ENCODE assay signal across 2 cellular contexts in genomic region chr14:94441130-94441529, GRCh38.
TF ChIP-seq lines count a peak whose summit lies in the region.

No MANE protein-coding gene starts in this region.

TF ChIP-seq in IMR-90, 13 proteins besides CTCF, POLR2A, EP300 and RAD21:
- TF ChIP-seq RCOR1 (IDR thresholded peaks at IDR 0.05; ENCODE audit: insufficient replicate concordance, low read length) (no peak), FOS (IDR thresholded peaks at IDR 0.05; ENCODE audit: low read depth, low read length) (no peak), NFE2L2 (IDR thresholded peaks at IDR 0.05; ENCODE audit: low read depth, low read length) (no peak), MAZ (IDR thresholded peaks at IDR 0.05; ENCODE audit: borderline replicate concordance, low read depth, low read length) (no peak), SMC3 (IDR thresholded peaks at IDR 0.05; ENCODE audit: low read depth, low read length) (no peak), CEBPB (IDR thresholded peaks at IDR 0.05; ENCODE audit: low read depth, low read length) (no peak), CHD1 (IDR thresholded peaks at IDR 0.05; ENCODE audit: low read depth, low read length) (no peak), BHLHE40 (IDR thresholded peaks at IDR 0.05; ENCODE audit: low read depth, low read length) (no peak), MXI1 (IDR thresholded peaks at IDR 0.05; ENCODE audit: borderline replicate concordance, low read depth, low read length) (no peak), RFX5 (IDR thresholded peaks at IDR 0.05; ENCODE audit: low read depth, low read length) (no peak), ELK1 (IDR thresholded peaks at IDR 0.05; ENCODE audit: borderline replicate concordance, low read depth, low read length) (no peak)

TF ChIP-seq in HepG2, 621 proteins besides CTCF, POLR2A, EP300 and RAD21:
- TF ChIP-seq KDM2A (CRISPR knock-in tag; IDR thresholded peaks at IDR 0.05; ENCODE audit: borderline replicate concordance, low read depth) (0 out of 2 replicates have a peak, but pooled peaks have one; percentile 22), ZNF790 (CRISPR knock-in tag; IDR thresholded peaks at IDR 0.05; ENCODE audit: borderline replicate concordance) (no peak), ZNF10 (CRISPR knock-in tag; IDR thresholded peaks at IDR 0.05; ENCODE audit: borderline replicate concordance, low read depth) (no peak), ZNF687 (CRISPR knock-in tag; IDR thresholded peaks at IDR 0.05) (peak; percentile 45; the same call in 1 of the 2 replicates), ZNF552 (CRISPR knock-in tag; IDR thresholded peaks at IDR 0.05; ENCODE audit: borderline replicate concordance) (no peak), FUBP1 (CRISPR knock-in tag; IDR thresholded peaks at IDR 0.05; ENCODE audit: borderline replicate concordance) (peak; percentile 71; the same call in 1 of the 2 replicates), PPARG (CRISPR knock-in tag; conservative IDR thresholded peaks at IDR 0.05) (no peak), PBX3 (CRISPR knock-in tag; IDR thresholded peaks at IDR 0.05; ENCODE audit: borderline replicate concordance) (no peak), RXRB (CRISPR knock-in tag; IDR thresholded peaks at IDR 0.05; ENCODE audit: borderline replicate concordance) (peak; percentile 2; the same call in 1 of the 2 replicates), HMG20A (CRISPR knock-in tag; IDR thresholded peaks at IDR 0.05; ENCODE audit: borderline replicate concordance) (no peak), PHF20 (CRISPR knock-in tag; IDR thresholded peaks at IDR 0.05) (no peak), SMARCE1 (IDR thresholded peaks at IDR 0.05; ENCODE audit: borderline replicate concordance) (no peak), ZMAT5 (CRISPR knock-in tag; IDR thresholded peaks at IDR 0.05; ENCODE audit: borderline replicate concordance, low read depth) (no peak), ZBTB34 (CRISPR knock-in tag; IDR thresholded peaks at IDR 0.05) (no peak), ZBTB33 (CRISPR knock-in tag; IDR thresholded peaks at IDR 0.05) (no peak), ZNF441 (CRISPR knock-in tag; IDR thresholded peaks at IDR 0.05; ENCODE audit: borderline replicate concordance) (no peak), SPEN (CRISPR knock-in tag; IDR thresholded peaks at IDR 0.05; ENCODE audit: low read depth) (0 out of 2 replicates have a peak, but pooled peaks have one; percentile 38), ZFYVE20 (CRISPR knock-in tag; IDR thresholded peaks at IDR 0.05; ENCODE audit: borderline replicate concordance, low read depth) (no peak), SALL1 (CRISPR knock-in tag; IDR thresholded peaks at IDR 0.05) (peak; percentile 28; the same call in 1 of the 2 replicates), SAFB2 (CRISPR knock-in tag; IDR thresholded peaks at IDR 0.05; ENCODE audit: borderline replicate concordance, low read depth) (peak; percentile 40; the same call in 1 of the 2 replicates), SKI (IDR thresholded peaks at IDR 0.05; ENCODE audit: partially characterized antibody) (no peak), ZNF260 (CRISPR knock-in tag; IDR thresholded peaks at IDR 0.05; ENCODE audit: borderline replicate concordance, low read depth) (no peak), ZFX (CRISPR knock-in tag; IDR thresholded peaks at IDR 0.05; ENCODE audit: low read depth) (peak; percentile 40; the same call in 1 of the 2 replicates), GLMP (CRISPR knock-in tag; IDR thresholded peaks at IDR 0.05; ENCODE audit: borderline replicate concordance) (no peak), KDM5B (CRISPR knock-in tag; IDR thresholded peaks at IDR 0.05; ENCODE audit: borderline replicate concordance) (peak; percentile 33; the same call in 1 of the 2 replicates), AGO2 (optimal IDR thresholded peaks at IDR 0.05; ENCODE audit: low read depth, low read length) (peak; percentile 22), JARID2 (CRISPR knock-in tag; IDR thresholded peaks at IDR 0.05; ENCODE audit: insufficient replicate concordance) (no peak), ZFP91 (CRISPR knock-in tag; IDR thresholded peaks at IDR 0.05; ENCODE audit: borderline replicate concordance) (0 out of 2 replicates have a peak, but pooled peaks have one; percentile 10), ZNF3 (CRISPR knock-in tag; IDR thresholded peaks at IDR 0.05) (no peak), MEIS2 (CRISPR knock-in tag; IDR thresholded peaks at IDR 0.05) (no peak)
